Comparison of ENCODE assay signal across 17 cellular contexts in genomic region chr12:58069268-58069967, GRCh38.
DNase-seq lines count a peak whose midpoint lies in the region; ATAC-seq and TF ChIP-seq lines count a peak whose summit lies in the region.
"Had no signal": no experiment of that assay in that cellular context is flagged by ENCODE, and none has a peak within 500 bp of the region (broad histone marks: within the 10 kb centered on the region; RNA-seq: fewer than 3 reads in every experiment).

No MANE protein-coding gene starts in this region.

- CTCF ChIA-PET in BJ (lab: Yijun Ruan, JAX), result no interaction called here
- CTCF ChIA-PET in HEK293T (lab: Yijun Ruan, JAX), result no interaction called here
- CTCF ChIA-PET in PC-3 (lab: Charles Lee), result no interaction called here

- no peaks in the 10 kb centered on the region for H3K9me2 ChIP-seq in PC-3 (replicated peaks; ENCODE audit: low read length)

- ATAC-seq in PC-3, result no peak
- ATAC-seq: esophagus mucosa; naive thymus-derived CD8-positive, alpha-beta T cell; T-helper 17 cell had no signal

- no TSS peak for BruUV-seq in PC-3 (replicated peaks; lab: Mats Ljungman, UMichigan)

- no peaks in the 10 kb centered on the region for H3K79me1 ChIP-seq in mesenchymal stem cell (replicated peaks; ENCODE audit: low read length, poor library complexity, severe bottlenecking)

- H4K91ac ChIP-seq in mesenchymal stem cell (ENCODE audit: low read length), result no peak overlapping the region

- no peaks in the 10 kb centered on the region for H3K9me3 ChIP-seq in mesenchymal stem cell (ENCODE audit: control insufficient read depth, low read length)
- no peaks in the 10 kb centered on the region for H3K9me3 ChIP-seq in PC-3 (ENCODE audit: low read length)

- H3K4me1 Mint-ChIP-seq in CD14-positive monocyte, result peaks cover 13% of the 10 kb centered on the region
- H3K4me1 Mint-ChIP-seq: activated B cell treated with CpG ODN at 0.5 μM for 24 hours, T-helper 17 cell had no signal

- H3K27me3 ChIP-seq in BJ (ENCODE audit: control insufficient read depth, insufficient read depth, low read length) (no peaks in the 10 kb centered on the region), mesenchymal stem cell (ENCODE audit: control insufficient read depth in 1 of 2, insufficient read depth in 1 of 2, low read length in 2 of 2) (no peaks in the 10 kb centered on the region), PC-3 (ENCODE audit: low read length) (no peaks in the 10 kb centered on the region)
- H3K27me3 ChIP-seq: BLaER1 treated with 17β-estradiol and CSF1 and Interleukin-3, amounts not matched to agents 10 nM and 100 nM had no signal

- no peaks in the 10 kb centered on the region for H3K27me3 Mint-ChIP-seq in CD14-positive monocyte (ENCODE audit: low read depth in 3 of 3)
- H3K27me3 Mint-ChIP-seq: T-helper 17 cell had no signal

- H3K36me3 Mint-ChIP-seq in CD14-positive monocyte, result no peaks in the 10 kb centered on the region
- H3K36me3 Mint-ChIP-seq: naive thymus-derived CD8-positive, alpha-beta T cell had no signal

- H2BK120ac ChIP-seq in mesenchymal stem cell (ENCODE audit: low read depth, low read length), result no peak overlapping the region

- no peak overlapping the region for H2BK5ac ChIP-seq in mesenchymal stem cell (ENCODE audit: low read depth, low read length, poor library complexity, severe bottlenecking)

- no peaks in the 10 kb centered on the region for H3K79me2 ChIP-seq in PC-3 (ENCODE audit: low read length)

- WGBS in mesenchymal stem cell, result no CpG with 5 or more reads among the region's 2 CpGs

- H3K4me2 ChIP-seq in mesenchymal stem cell (ENCODE audit: low read length, poor library complexity, severe bottlenecking) (no peak overlapping the region), PC-3 (ENCODE audit: low read length) (no peak overlapping the region)

- H3K36me3 ChIP-seq in BJ (ENCODE audit: control insufficient read depth, insufficient read depth, low read length) (no peaks in the 10 kb centered on the region), mesenchymal stem cell (ENCODE audit: control insufficient read depth in 1 of 2, insufficient read depth in 2 of 2, low read depth in 1 of 2, low read length in 2 of 2) (no peaks in the 10 kb centered on the region), PC-3 (ENCODE audit: low read depth, low read length) (no peaks in the 10 kb centered on the region)
- H3K36me3 ChIP-seq: BLaER1 treated with 17β-estradiol and CSF1 and Interleukin-3, amounts not matched to agents 10 nM and 100 nM had no signal

- H3K18ac ChIP-seq in mesenchymal stem cell (ENCODE audit: low read depth in 1 of 2, low read length in 2 of 2), result no peak overlapping the region

- no peak overlapping the region for H3K23ac ChIP-seq in mesenchymal stem cell (ENCODE audit: low read length in 2 of 2)

- no peak overlapping the region for H3K4ac ChIP-seq in mesenchymal stem cell (ENCODE audit: low read depth in 1 of 2, low read length in 2 of 2)

- no peak overlapping the region for H2BK12ac ChIP-seq in mesenchymal stem cell (ENCODE audit: low read length in 2 of 2)

- H3K27ac Mint-ChIP-seq in CD14-positive monocyte, result peak overlapping the region in 1 of 7 donors; percentile 27
- H3K27ac Mint-ChIP-seq: activated B cell treated with CpG ODN at 0.5 μM for 24 hours; naive thymus-derived CD8-positive, alpha-beta T cell; T-helper 17 cell had no signal

- H4K8ac ChIP-seq in mesenchymal stem cell (ENCODE audit: low read length), result no peak overlapping the region

- H3K9me3 Mint-ChIP-seq in CD14-positive monocyte, result peaks cover 0 to 15% (median 5%) of the 10 kb centered on the region in 7 donors
- H3K9me3 Mint-ChIP-seq: activated B cell treated with CpG ODN at 0.5 μM for 24 hours had no signal

- intact Hi-C loops in PC-3 (cut with micrococcal nuclease), result no loop called here
- intact Hi-C loops in CD14-positive monocyte (cut with micrococcal nuclease), result no loop called here

- no peak overlapping the region for H3K4me3 ChIP-seq in BJ (ENCODE audit: low read depth, low read length)
- H3K4me3 ChIP-seq in mesenchymal stem cell (ENCODE audit: insufficient read depth in 1 of 2, low read depth in 1 of 2, low read length in 2 of 2), result no peak overlapping the region
- H3K4me3 ChIP-seq in PC-3 (ENCODE audit: low read length), result no peak overlapping the region
- H3K4me3 ChIP-seq: BLaER1 treated with 17β-estradiol and CSF1 and Interleukin-3, amounts not matched to agents 10 nM and 100 nM; coronary artery had no signal

- no peak overlapping the region for H3K4me3 Mint-ChIP-seq in CD14-positive monocyte
- H3K4me3 Mint-ChIP-seq: activated B cell treated with CpG ODN at 0.5 μM for 24 hours; naive thymus-derived CD8-positive, alpha-beta T cell; T-helper 17 cell had no signal

- H2AK5ac ChIP-seq in mesenchymal stem cell (ENCODE audit: low read length, severe bottlenecking), result no peak overlapping the region

- peaks cover 4% of the 10 kb centered on the region for H3F3A ChIP-seq in PC-3 (ENCODE audit: low read length, unreplicated experiment)

- H3K14ac ChIP-seq in mesenchymal stem cell (ENCODE audit: low read length in 2 of 2), result no peak overlapping the region

- no peak for TF ChIP-seq CTCF in BJ (IDR thresholded peaks at IDR 0.05; ENCODE audit: insufficient read depth, low read depth, low read length)
- no peak for TF ChIP-seq CTCF in PC-3 (conservative IDR thresholded peaks at IDR 0.05; ENCODE audit: low read depth, low read length)
- no peak for TF ChIP-seq CTCF in CD14-positive monocyte (IDR thresholded peaks at IDR 0.05)

- DNase-seq in BJ (ENCODE audit: low read depth) (peak; percentile 46), M059J (ENCODE audit: low read depth) (peak; percentile 38), epidermal melanocyte (ENCODE audit: insufficient read length, low spot score) (peak; percentile 35), mesenchymal stem cell (peak; percentile 54), mucosa of gallbladder (ENCODE audit: low spot score) (no peak), HEK293T (ENCODE audit: extremely low spot score) (no peak), PC-3 (no peak), CD14-positive monocyte (ENCODE audit: low spot score) (no peak)
- DNase-seq: activated B cell treated with CpG ODN at 0.5 μM for 24 hours; activated effector memory CD4-positive, alpha-beta T cell treated with Interleukin-2 at 50 U/mL for 16 hours; anterior cingulate cortex; naive thymus-derived CD8-positive, alpha-beta T cell; Right ventricle myocardium superior; T-helper 17 cell had no signal

- POLR2A ChIA-PET in BJ (lab: Charles Lee) (interaction anchor here (0.6 kb wide), 1 partner anchor 25 kb away, joined by 4 read pairs; no protein-coding TSS in a partner anchor), HEK293T (lab: Yijun Ruan, JAX) (no interaction called here), PC-3 (lab: Charles Lee; ENCODE audit: unreplicated experiment) (no interaction called here)

- H3K9ac ChIP-seq in mesenchymal stem cell (ENCODE audit: low read length), result no peak overlapping the region
- H3K9ac ChIP-seq in PC-3 (ENCODE audit: low read length), result no peak overlapping the region
- H3K9ac ChIP-seq: BLaER1 treated with 17β-estradiol and CSF1 and Interleukin-3, amounts not matched to agents 10 nM and 100 nM had no signal

- H4K20me1 ChIP-seq in PC-3 (ENCODE audit: low read length), result no peaks in the 10 kb centered on the region
- H4K20me1 ChIP-seq: BLaER1 treated with 17β-estradiol and CSF1 and Interleukin-3, amounts not matched to agents 10 nM and 100 nM had no signal

- H2BK15ac ChIP-seq in mesenchymal stem cell (ENCODE audit: low read depth, poor library complexity, severe bottlenecking), result no peak overlapping the region

- H2AFZ ChIP-seq in mesenchymal stem cell (ENCODE audit: low read depth, low read length), result no peak overlapping the region
- H2AFZ ChIP-seq in PC-3 (ENCODE audit: low read length), result no peak overlapping the region

- H3K4me1 ChIP-seq in mesenchymal stem cell (ENCODE audit: control insufficient read depth, insufficient read depth, low read depth, low read length) (no peaks in the 10 kb centered on the region), PC-3 (ENCODE audit: insufficient read depth, low read length) (peaks cover 49% of the 10 kb centered on the region)

- no peak overlapping the region for H3K27ac ChIP-seq in mesenchymal stem cell (ENCODE audit: low read length, poor library complexity, severe bottlenecking)
- no peak overlapping the region for H3K27ac ChIP-seq in PC-3 (ENCODE audit: low read length)
- H3K27ac ChIP-seq: BLaER1 treated with 17β-estradiol and CSF1 and Interleukin-3, amounts not matched to agents 10 nM and 100 nM; coronary artery had no signal

TF ChIP-seq in HEK293T, 16 proteins besides CTCF, POLR2A, EP300 and RAD21:
- TF ChIP-seq HDGF (IDR thresholded peaks at IDR 0.05; ENCODE audit: borderline replicate concordance) (no peak), TARDBP (IDR thresholded peaks at IDR 0.05) (no peak), ARNT (IDR thresholded peaks at IDR 0.05) (no peak), SUZ12 (IDR thresholded peaks at IDR 0.05) (no peak), BHLHE40 (IDR thresholded peaks at IDR 0.05; ENCODE audit: borderline replicate concordance) (no peak), CTBP1 (IDR thresholded peaks at IDR 0.05; ENCODE audit: borderline replicate concordance) (no peak), ZNF384 (IDR thresholded peaks at IDR 0.05) (no peak), FOXM1 (IDR thresholded peaks at IDR 0.05; ENCODE audit: borderline replicate concordance) (no peak), L3MBTL2 (conservative IDR thresholded peaks at IDR 0.05) (no peak), FOXK2 (IDR thresholded peaks at IDR 0.05) (no peak)
TF ChIP-seq in HEK293T: peak in this region for 0.

Comparison
In these comparisons a context has a peak if more than half of its experiments do, and no peak if none do; other contexts are left out.
1. DNase-seq: peak in BJ (single experiment), M059J (single experiment), epidermal melanocyte (single experiment) and mesenchymal stem cell (single experiment); none in mucosa of gallbladder (single experiment), HEK293T (single experiment), PC-3 (single experiment) and CD14-positive monocyte (single experiment).